Comparison of ENCODE assay signal across 1 cellular context in the genomic region with DNA sequence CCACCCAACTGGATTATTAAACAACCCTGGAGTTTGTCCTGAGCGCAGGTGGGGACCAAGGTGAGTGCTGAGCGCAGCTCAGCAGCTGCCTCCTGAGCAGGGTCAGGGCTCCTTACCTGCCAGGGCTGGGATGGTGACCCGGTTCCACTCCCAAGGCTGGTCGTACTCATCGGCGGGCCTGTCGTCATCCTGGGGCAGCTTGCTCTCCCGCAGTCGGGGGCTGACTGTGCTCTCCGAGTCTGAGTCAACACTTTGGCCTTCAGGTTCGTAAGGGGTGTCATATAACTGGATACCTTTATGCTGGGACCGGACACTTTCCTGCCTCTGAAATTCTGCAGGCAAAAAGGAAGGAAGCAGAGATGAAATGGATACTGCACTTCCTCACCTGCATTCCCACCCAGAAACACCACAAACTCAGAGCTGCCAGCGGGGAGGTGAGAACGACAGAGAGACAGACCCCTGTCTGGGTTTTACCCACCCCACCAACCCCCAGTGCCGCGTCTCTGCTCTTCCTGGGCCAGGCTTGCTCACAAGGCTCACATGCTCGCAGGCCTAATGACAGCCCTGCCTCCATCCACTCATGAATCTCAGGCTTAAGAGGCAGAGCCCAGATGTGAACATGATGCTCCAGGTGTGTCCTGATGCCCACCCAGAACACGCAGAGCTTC.
TF ChIP-seq lines count a peak whose summit lies in the region.

No MANE protein-coding gene starts in this region.

TF ChIP-seq in SK-N-SH treated with all-trans-retinoic acid at 6 μM for 48 hours, 23 proteins besides CTCF, POLR2A, EP300 and RAD21 (continued from another document):
- TF ChIP-seq, protein P1, sequence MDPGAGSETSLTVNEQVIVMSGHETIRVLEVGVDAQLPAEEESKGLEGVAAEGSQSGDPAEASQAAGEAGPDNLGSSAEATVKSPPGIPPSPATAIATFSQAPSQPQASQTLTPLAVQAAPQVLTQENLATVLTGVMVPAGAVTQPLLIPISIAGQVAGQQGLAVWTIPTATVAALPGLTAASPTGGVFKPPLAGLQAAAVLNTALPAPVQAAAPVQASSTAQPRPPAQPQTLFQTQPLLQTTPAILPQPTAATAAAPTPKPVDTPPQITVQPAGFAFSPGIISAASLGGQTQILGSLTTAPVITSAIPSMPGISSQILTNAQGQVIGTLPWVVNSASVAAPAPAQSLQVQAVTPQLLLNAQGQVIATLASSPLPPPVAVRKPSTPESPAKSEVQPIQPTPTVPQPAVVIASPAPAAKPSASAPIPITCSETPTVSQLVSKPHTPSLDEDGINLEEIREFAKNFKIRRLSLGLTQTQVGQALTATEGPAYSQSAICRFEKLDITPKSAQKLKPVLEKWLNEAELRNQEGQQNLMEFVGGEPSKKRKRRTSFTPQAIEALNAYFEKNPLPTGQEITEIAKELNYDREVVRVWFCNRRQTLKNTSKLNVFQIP (CRISPR knock-in tag; IDR thresholded peaks at IDR 0.05; ENCODE audit: borderline replicate concordance, low read depth): no peak
- no peak for TF ChIP-seq CSDC2 (CRISPR knock-in tag; IDR thresholded peaks at IDR 0.05)
- no peak for TF ChIP-seq PPARA (CRISPR knock-in tag; IDR thresholded peaks at IDR 0.05; ENCODE audit: borderline replicate concordance)
- no peak for TF ChIP-seq ZFP30 (CRISPR knock-in tag; IDR thresholded peaks at IDR 0.05)
- no peak for TF ChIP-seq ISL1 (CRISPR knock-in tag; IDR thresholded peaks at IDR 0.05)
- TF ChIP-seq TOX (CRISPR knock-in tag; IDR thresholded peaks at IDR 0.05; ENCODE audit: borderline replicate concordance): no peak
- no peak for TF ChIP-seq ARNTL (CRISPR knock-in tag; IDR thresholded peaks at IDR 0.05; ENCODE audit: borderline replicate concordance, low read depth)
- no peak for TF ChIP-seq ZNF70 (CRISPR knock-in tag; IDR thresholded peaks at IDR 0.05)
- TF ChIP-seq GLIS3 (CRISPR knock-in tag; IDR thresholded peaks at IDR 0.05): no peak
- TF ChIP-seq OSR1 (CRISPR knock-in tag; IDR thresholded peaks at IDR 0.05): no peak
- TF ChIP-seq, protein P2, sequence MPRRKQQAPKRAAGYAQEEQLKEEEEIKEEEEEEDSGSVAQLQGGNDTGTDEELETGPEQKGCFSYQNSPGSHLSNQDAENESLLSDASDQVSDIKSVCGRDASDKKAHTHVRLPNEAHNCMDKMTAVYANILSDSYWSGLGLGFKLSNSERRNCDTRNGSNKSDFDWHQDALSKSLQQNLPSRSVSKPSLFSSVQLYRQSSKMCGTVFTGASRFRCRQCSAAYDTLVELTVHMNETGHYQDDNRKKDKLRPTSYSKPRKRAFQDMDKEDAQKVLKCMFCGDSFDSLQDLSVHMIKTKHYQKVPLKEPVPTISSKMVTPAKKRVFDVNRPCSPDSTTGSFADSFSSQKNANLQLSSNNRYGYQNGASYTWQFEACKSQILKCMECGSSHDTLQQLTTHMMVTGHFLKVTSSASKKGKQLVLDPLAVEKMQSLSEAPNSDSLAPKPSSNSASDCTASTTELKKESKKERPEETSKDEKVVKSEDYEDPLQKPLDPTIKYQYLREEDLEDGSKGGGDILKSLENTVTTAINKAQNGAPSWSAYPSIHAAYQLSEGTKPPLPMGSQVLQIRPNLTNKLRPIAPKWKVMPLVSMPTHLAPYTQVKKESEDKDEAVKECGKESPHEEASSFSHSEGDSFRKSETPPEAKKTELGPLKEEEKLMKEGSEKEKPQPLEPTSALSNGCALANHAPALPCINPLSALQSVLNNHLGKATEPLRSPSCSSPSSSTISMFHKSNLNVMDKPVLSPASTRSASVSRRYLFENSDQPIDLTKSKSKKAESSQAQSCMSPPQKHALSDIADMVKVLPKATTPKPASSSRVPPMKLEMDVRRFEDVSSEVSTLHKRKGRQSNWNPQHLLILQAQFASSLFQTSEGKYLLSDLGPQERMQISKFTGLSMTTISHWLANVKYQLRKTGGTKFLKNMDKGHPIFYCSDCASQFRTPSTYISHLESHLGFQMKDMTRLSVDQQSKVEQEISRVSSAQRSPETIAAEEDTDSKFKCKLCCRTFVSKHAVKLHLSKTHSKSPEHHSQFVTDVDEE (CRISPR knock-in tag; IDR thresholded peaks at IDR 0.05): no peak
- no peak for TF ChIP-seq ZNF565 (CRISPR knock-in tag; conservative IDR thresholded peaks at IDR 0.05; ENCODE audit: low read depth)
- TF ChIP-seq, protein P3, sequence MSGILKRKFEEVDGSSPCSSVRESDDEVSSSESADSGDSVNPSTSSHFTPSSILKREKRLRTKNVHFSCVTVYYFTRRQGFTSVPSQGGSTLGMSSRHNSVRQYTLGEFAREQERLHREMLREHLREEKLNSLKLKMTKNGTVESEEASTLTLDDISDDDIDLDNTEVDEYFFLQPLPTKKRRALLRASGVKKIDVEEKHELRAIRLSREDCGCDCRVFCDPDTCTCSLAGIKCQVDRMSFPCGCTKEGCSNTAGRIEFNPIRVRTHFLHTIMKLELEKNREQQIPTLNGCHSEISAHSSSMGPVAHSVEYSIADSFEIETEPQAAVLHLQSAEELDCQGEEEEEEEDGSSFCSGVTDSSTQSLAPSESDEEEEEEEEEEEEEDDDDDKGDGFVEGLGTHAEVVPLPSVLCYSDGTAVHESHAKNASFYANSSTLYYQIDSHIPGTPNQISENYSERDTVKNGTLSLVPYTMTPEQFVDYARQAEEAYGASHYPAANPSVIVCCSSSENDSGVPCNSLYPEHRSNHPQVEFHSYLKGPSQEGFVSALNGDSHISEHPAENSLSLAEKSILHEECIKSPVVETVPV (CRISPR knock-in tag; IDR thresholded peaks at IDR 0.05): no peak
- no peak for TF ChIP-seq ZFP3 (CRISPR knock-in tag; IDR thresholded peaks at IDR 0.05)
